ENCODE assay signal across 13 cellular contexts in genomic region chr11:27754035-27755017, GRCh38. TPM values are rescaled to one million over a fixed set of nuclear protein-coding genes. Genes with fewer than 3 reads are reported as not detected.
DNase-seq lines count a peak whose midpoint lies in the region; ATAC-seq and TF ChIP-seq lines count a peak whose summit lies in the region.
"Had no signal": no experiment of that assay in that cellular context is flagged by ENCODE, and none has a peak within 500 bp of the region (broad histone marks: within the 10 kb centered on the region; RNA-seq: fewer than 3 reads in every experiment).

No MANE protein-coding gene starts in this region.

- no peaks in the 10 kb centered on the region for H3K36me3 Mint-ChIP-seq in activated CD4-positive, alpha-beta memory T cell treated with anti-CD3 and anti-CD28 coated beads for 36 hours

- H3K9me2 ChIP-seq in GM23248 (ENCODE audit: insufficient read depth) = no peaks in the 10 kb centered on the region

- H3K79me2 ChIP-seq in GM23248 (ENCODE audit: insufficient read depth) = no peaks in the 10 kb centered on the region

- no peak for ATAC-seq in right cardiac atrium

- H3K36me3 ChIP-seq in GM23248 (ENCODE audit: low read depth) (no peaks in the 10 kb centered on the region), suprapubic skin (no peaks in the 10 kb centered on the region)
- H3K36me3 ChIP-seq: BE2C had no signal

- no peak overlapping the region for H3K4me2 ChIP-seq in GM23248 (ENCODE audit: unreplicated experiment)

- H3K27ac Mint-ChIP-seq in activated CD4-positive, alpha-beta memory T cell treated with anti-CD3 and anti-CD28 coated beads for 36 hours = no peak overlapping the region

- peaks cover 25% of the 10 kb centered on the region for H3K27me3 ChIP-seq in GM23248 (replicated peaks; ENCODE audit: insufficient read depth)
- H3K27me3 ChIP-seq in right cardiac atrium (ENCODE audit: control insufficient read depth, insufficient read depth) = no peaks in the 10 kb centered on the region
- no peaks in the 10 kb centered on the region for H3K27me3 ChIP-seq in suprapubic skin
- H3K27me3 ChIP-seq: BE2C had no signal

- intact Hi-C loops in right cardiac atrium (cut with DNase I) = no loop called here
- intact Hi-C loops in activated CD4-positive, alpha-beta memory T cell treated with anti-CD3 and anti-CD28 coated beads for 36 hours (cut with micrococcal nuclease) = no loop called here

- TF ChIP-seq CTCF in suprapubic skin (IDR thresholded peaks at IDR 0.05) = no peak

- H3K27me3 Mint-ChIP-seq in activated CD4-positive, alpha-beta memory T cell treated with anti-CD3 and anti-CD28 coated beads for 36 hours = no peaks in the 10 kb centered on the region

- H3K4me1 ChIP-seq in GM23248 (ENCODE audit: insufficient read depth) (peaks cover 13% of the 10 kb centered on the region), right cardiac atrium (ENCODE audit: control insufficient read depth, insufficient read depth, low read length) (no peaks in the 10 kb centered on the region), suprapubic skin (no peaks in the 10 kb centered on the region)
- H3K4me1 ChIP-seq: BE2C had no signal

- H3K4me1 Mint-ChIP-seq in activated CD4-positive, alpha-beta memory T cell treated with anti-CD3 and anti-CD28 coated beads for 36 hours (ENCODE audit: low read depth) = no peaks in the 10 kb centered on the region

- H3K9ac ChIP-seq in GM23248 = no peak overlapping the region

- no peak for TF ChIP-seq EP300 in suprapubic skin (IDR thresholded peaks at IDR 0.05)

- H4K20me1 ChIP-seq in GM23248 (ENCODE audit: insufficient read depth) = no peaks in the 10 kb centered on the region

- no peaks in the 10 kb centered on the region for H3K9me3 Mint-ChIP-seq in activated CD4-positive, alpha-beta memory T cell treated with anti-CD3 and anti-CD28 coated beads for 36 hours

- H3F3A ChIP-seq in GM23248 (ENCODE audit: insufficient read depth) = no peaks in the 10 kb centered on the region

- no peak for TF ChIP-seq POLR2A in suprapubic skin (IDR thresholded peaks at IDR 0.05)

- peak; percentile 57 for DNase-seq in AG20443 (ENCODE audit: low spot score)
- DNase-seq in GM23248 = peak; percentile 54
- DNase-seq in RKO (ENCODE audit: low spot score) = peak; percentile 7
- DNase-seq in hepatic stellate cell (ENCODE audit: low spot score) = peak; percentile 18
- DNase-seq in right cardiac atrium = no peak
- DNase-seq in activated CD4-positive, alpha-beta memory T cell treated with anti-CD3 and anti-CD28 coated beads for 36 hours = no peak
- no peak for DNase-seq in epidermal melanocyte (ENCODE audit: insufficient read length, low spot score)
- no peak for DNase-seq in suprapubic skin (ENCODE audit: low spot score in 2 of 2)
- DNase-seq: activated CD4-positive, CD25-positive, alpha-beta regulatory T cell; activated gamma-delta T cell; BE2C; hypothalamus; NCI-H1694 treated with DMSO at 0.1 percent for 48 hours had no signal

- POLR2A ChIA-PET in activated CD4-positive, alpha-beta memory T cell treated with anti-CD3 and anti-CD28 coated beads for 36 hours (lab: Charles Lee) = no interaction called here

- no peak overlapping the region for H3K4me3 Mint-ChIP-seq in activated CD4-positive, alpha-beta memory T cell treated with anti-CD3 and anti-CD28 coated beads for 36 hours

- H3K9me3 ChIP-seq in GM23248 (ENCODE audit: low read depth) (no peaks in the 10 kb centered on the region), right cardiac atrium (ENCODE audit: control insufficient read depth, low read length) (no peaks in the 10 kb centered on the region), suprapubic skin (no peaks in the 10 kb centered on the region)
- H3K9me3 ChIP-seq: BE2C had no signal

- CTCF ChIA-PET in activated CD4-positive, alpha-beta memory T cell treated with anti-CD3 and anti-CD28 coated beads for 36 hours (lab: Charles Lee) = interaction anchor here (1.1 kb wide), 1 partner anchor 55 kb away, joined by 3 read pairs; no protein-coding TSS in a partner anchor

- no peak overlapping the region for H2AFZ ChIP-seq in GM23248

- H3K27ac ChIP-seq in GM23248 = no peak overlapping the region
- no peak overlapping the region for H3K27ac ChIP-seq in right cardiac atrium (ENCODE audit: low read length)
- H3K27ac ChIP-seq in suprapubic skin = no peak overlapping the region

- in situ Hi-C loops in GM23248 (cut with MboI) = no loop called here

- H3K4me3 ChIP-seq in GM23248 (no peak overlapping the region), right cardiac atrium (ENCODE audit: low read length) (no peak overlapping the region), suprapubic skin (no peak overlapping the region)

- 40 to 41% methylated on average over 13 of the region's 13 CpGs for WGBS in GM23248 (ENCODE audit: low coverage in 1 of 2, low lambda C conversion rate in 2 of 2, missing lambda C conversion rate in 2 of 2), 2 experiments
- 63% methylated on average over 13 of the region's 13 CpGs for WGBS in right cardiac atrium
- 54% methylated on average over 13 of the region's 13 CpGs for WGBS in suprapubic skin

RNA-seq across cellular contexts. Expression of gene BDNF, which starts 54.1 kb away (rescaled TPM):
- total RNA-seq in GM23248 (2014; rRNA removed; shearing (Covaris generic)) = 63.6 and 64.1 TPM in 2 replicates
- 58.1 and 59.7 TPM in 2 replicates for polyA plus RNA-seq in GM23248 (2016; fragmentation: Nextera tagmentation; extraction: Ambion mirVana)
- total RNA-seq in right cardiac atrium = under 1 TPM in 3 of 4 donors, not detected in 1; 0.06 to 0.09 (median 0.08) TPM
- 0.05 TPM for polyA plus RNA-seq in right cardiac atrium
- total RNA-seq in activated CD4-positive, alpha-beta memory T cell treated with anti-CD3 and anti-CD28 coated beads for 36 hours = not detected
- 1 to 10 TPM in 1 of 4 donors, under 1 TPM in 3; 0.17 to 2.0 (median 0.54) TPM for total RNA-seq in suprapubic skin

Comparison
In these comparisons a context has a peak if more than half of its experiments do, and no peak if none do; other contexts are left out.
1. DNase-seq: peak in AG20443 (single experiment), GM23248 (single experiment), RKO (single experiment) and hepatic stellate cell (single experiment); none in right cardiac atrium (0 of 3), activated CD4-positive, alpha-beta memory T cell treated with anti-CD3 and anti-CD28 coated beads for 36 hours (single experiment), epidermal melanocyte (single experiment) and suprapubic skin (0 of 2).
2. RNA of gene BDNF, which starts 54.1 kb away (total RNA-seq): 63.6 to 64.1 TPM in GM23248; 0.17 to 2.0 TPM in suprapubic skin, 0.06 to 0.09 TPM in right cardiac atrium and not detected in activated CD4-positive, alpha-beta memory T cell treated with anti-CD3 and anti-CD28 coated beads for 36 hours; every median in the first group is over 10 times any median in the second.